ENCODE assay signal across 1 cellular context in genomic region chr15:67185051-67185450, GRCh38.
TF ChIP-seq lines count a peak whose summit lies in the region.

No MANE protein-coding gene starts in this region.

TF ChIP-seq in GM12878, 131 proteins besides CTCF, POLR2A, EP300 and RAD21 (continued from another document):
- TF ChIP-seq ZNF687 (IDR thresholded peaks at IDR 0.05) (no peak), TBL1XR1 (IDR thresholded peaks at IDR 0.05; ENCODE audit: low read depth, low read length) (no peak), ATF3 (IDR thresholded peaks at IDR 0.05; ENCODE audit: borderline replicate concordance, extremely low read depth, low read depth, low read length) (no peak), ZNF384 (IDR thresholded peaks at IDR 0.05; ENCODE audit: borderline replicate concordance, low read depth, low read length) (no peak), MTA2 (IDR thresholded peaks at IDR 0.05; ENCODE audit: low read depth) (no peak), CBX3 (IDR thresholded peaks at IDR 0.05; ENCODE audit: borderline replicate concordance, low read depth) (no peak), TAF1 (IDR thresholded peaks at IDR 0.05; ENCODE audit: borderline replicate concordance, low read depth, low read length) (no peak), SMAD5 (IDR thresholded peaks at IDR 0.05; ENCODE audit: low read depth) (no peak)
